1 cellular context compared by ENCODE assay signal in genomic region chr14:29926701-29927595, GRCh38.
TF ChIP-seq lines count a peak whose summit lies in the region.

No MANE protein-coding gene starts in this region.

TF ChIP-seq in A549, 52 proteins besides CTCF, POLR2A, EP300 and RAD21 (continued from another document):
- TF ChIP-seq E2F6 (IDR thresholded peaks at IDR 0.05; ENCODE audit: borderline replicate concordance, low read depth): no peak
